ENCODE assay signal across 9 cellular contexts in the genomic region with DNA sequence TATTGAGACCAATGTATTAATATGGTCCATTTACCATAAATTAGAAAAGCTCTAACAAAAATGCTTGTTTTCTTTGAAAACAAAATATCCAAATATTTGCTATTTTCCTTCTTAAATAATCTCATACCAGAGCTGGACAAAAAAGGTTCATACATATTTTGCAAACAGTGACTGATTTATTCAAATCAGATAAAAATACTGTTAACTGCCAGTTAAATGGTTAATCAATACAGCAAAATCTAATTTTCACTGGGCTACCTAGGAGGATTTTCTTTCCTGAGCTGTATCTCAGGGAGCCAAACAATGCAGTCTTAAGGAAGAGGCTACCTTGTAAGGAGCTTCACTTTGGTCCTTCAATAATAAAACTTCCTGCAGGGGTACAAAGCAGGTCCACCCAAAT. TPM values are rescaled to one million over a fixed set of nuclear protein-coding genes. Genes with fewer than 3 reads are reported as not detected.
DNase-seq lines count a peak whose midpoint lies in the region; ATAC-seq, FAIRE-seq and TF ChIP-seq lines count a peak whose summit lies in the region.
"Had no signal": no experiment of that assay in that cellular context is flagged by ENCODE, and none has a peak within 500 bp of the region (broad histone marks: within the 10 kb centered on the region; RNA-seq: fewer than 3 reads in every experiment).

No MANE protein-coding gene starts in this region.

- in situ Hi-C loops in K562 (cut with MboI), result no loop called here

- ATAC-seq in K562 (no peak), HG03565 (IDR thresholded peaks at IDR 0.05; ENCODE audit: unreplicated experiment) (no peak), HG02885 (IDR thresholded peaks at IDR 0.05; ENCODE audit: poor library complexity, unreplicated experiment) (no peak)

- H3K27ac ChIP-seq in K562 (ENCODE audit: extremely low read depth, low read depth, low read length) (no peak overlapping the region), iPS-20b (ENCODE audit: low read length) (no peak overlapping the region), smooth muscle cell (ENCODE audit: low read depth) (peak overlapping the region; percentile 53)

- H3K27me3 ChIP-seq in H7 (ENCODE audit: control insufficient read depth, insufficient read depth, low read length), result no peaks in the 10 kb centered on the region
- peaks cover 15 to 26% of the 10 kb centered on the region in 2 experiments for H3K27me3 ChIP-seq in K562 (ENCODE audit: control insufficient read depth in 2 of 2, insufficient read depth in 2 of 2, low read length in 2 of 2)
- H3K27me3 ChIP-seq in iPS-20b (ENCODE audit: insufficient read depth, low read length), result no peaks in the 10 kb centered on the region
- no peaks in the 10 kb centered on the region for H3K27me3 ChIP-seq in smooth muscle cell (ENCODE audit: low read depth)

- peaks cover 19% of the 10 kb centered on the region for H3F3A ChIP-seq in smooth muscle cell (ENCODE audit: low read depth)

- DNase-seq in H7 (peak; percentile 17), K562 (ENCODE audit: extremely low read depth in 1 of 4, low spot score in 3 of 4) (no peak), smooth muscle cell (lab: John Stamatoyannopoulos, UW; ENCODE audit: unreplicated experiment) (no peak), HT-29 (ENCODE audit: low spot score) (no peak), NCI-H2107 (lab: John Stamatoyannopoulos, UW) (no peak)
- DNase-seq: Karpas-422 had no signal

- TF ChIP-seq CTCF in K562 (IDR thresholded peaks at IDR 0.05 in 2 of 3, conservative IDR thresholded peaks at IDR 0.05 in 1 of 3; ENCODE audit: insufficient read depth in 2 of 3, low read depth in 1 of 3, low read length in 3 of 3), result no peak
- no peak for TF ChIP-seq CTCF in smooth muscle cell (IDR thresholded peaks at IDR 0.05; ENCODE audit: borderline replicate concordance, insufficient read depth, poor library complexity, severe bottlenecking)

- H3K4me2 ChIP-seq in K562 (ENCODE audit: insufficient read depth, low read length) (no peak overlapping the region), smooth muscle cell (peak overlapping the region; percentile 95)

- H2AFZ ChIP-seq in K562 (ENCODE audit: low read depth, low read length), result no peak overlapping the region
- no peak overlapping the region for H2AFZ ChIP-seq in smooth muscle cell (ENCODE audit: low read depth)

- BruUV-seq in K562 (replicated peaks; lab: Mats Ljungman, UMichigan), result no TSS peak

- POLR2A ChIA-PET in K562 (lab: Yijun Ruan, JAX), result interaction anchor here (0.5 to 1.4 kb wide), 2 partner anchors 15 to 243 kb away, joined by 4 read pairs; no protein-coding TSS in a partner anchor

- TF ChIP-seq POLR2A in K562 (conservative IDR thresholded peaks at IDR 0.05), result no peak

- H3K36me3 ChIP-seq in H7 (replicated peaks; ENCODE audit: control insufficient read depth, insufficient read depth, low read length) (peaks cover 3% of the 10 kb centered on the region), K562 (ENCODE audit: control insufficient read depth, insufficient read depth, low read length) (no peaks in the 10 kb centered on the region), iPS-20b (ENCODE audit: insufficient read depth, low read depth, low read length) (peaks cover 20% of the 10 kb centered on the region), smooth muscle cell (ENCODE audit: low read depth) (peaks cover 4% of the 10 kb centered on the region)

- no peak overlapping the region for H3K9ac ChIP-seq in K562 (ENCODE audit: insufficient read depth in 1 of 2, low read depth in 2 of 2, low read length in 2 of 2)
- peak overlapping the region; percentile 94; the same call in 1 of the 2 replicates for H3K9ac ChIP-seq in iPS-20b (ENCODE audit: low read depth, low read length)
- H3K9ac ChIP-seq in smooth muscle cell (ENCODE audit: low read depth), result peak overlapping the region; percentile 67

- H3K9me3 ChIP-seq in K562 (replicated peaks; ENCODE audit: control insufficient read depth, insufficient read depth, low read depth, low read length) (no peaks in the 10 kb centered on the region), iPS-20b (ENCODE audit: insufficient read depth, low read depth, low read length) (no peaks in the 10 kb centered on the region), smooth muscle cell (replicated peaks; ENCODE audit: low read depth) (no peaks in the 10 kb centered on the region)

- H3K79me2 ChIP-seq in K562 (ENCODE audit: control insufficient read depth, insufficient read depth, low read length) (no peaks in the 10 kb centered on the region), smooth muscle cell (ENCODE audit: low read depth) (peaks cover 83% of the 10 kb centered on the region)

- H4K20me1 ChIP-seq in K562 (replicated peaks; ENCODE audit: control insufficient read depth, insufficient read depth, low read length), result peaks cover 4% of the 10 kb centered on the region; the same call in 1 of the 2 replicates
- H4K20me1 ChIP-seq in smooth muscle cell (ENCODE audit: low read depth), result peaks cover 67% of the 10 kb centered on the region

- intact Hi-C loops in K562 (cut with micrococcal nuclease), result no loop called here

- no peak for TF ChIP-seq RAD21 in K562 (CRISPR knock-in tag; conservative IDR thresholded peaks at IDR 0.05 in 1 of 2, IDR thresholded peaks at IDR 0.05 in 1 of 2)

- no peaks in the 10 kb centered on the region for H3K9me1 ChIP-seq in K562 (ENCODE audit: control insufficient read depth, insufficient read depth, low read length)

- H3K4me1 ChIP-seq in K562 (replicated peaks in 1 of 2; ENCODE audit: control insufficient read depth in 2 of 2, insufficient read depth in 2 of 2, low read length in 2 of 2) (peaks cover 0 to 14% of the 10 kb centered on the region in 2 experiments; a peak in 2 of 5 replicates), iPS-20b (ENCODE audit: insufficient read depth, low read length) (peaks cover 27% of the 10 kb centered on the region), smooth muscle cell (ENCODE audit: low read depth) (peaks cover 29% of the 10 kb centered on the region)

- H3K4me3 ChIP-seq in H7 (ENCODE audit: insufficient read depth, low read depth, low read length) (peak overlapping the region; percentile 96), K562 (no peak overlapping the region), iPS-20b (ENCODE audit: low read length) (peak overlapping the region; percentile 99), smooth muscle cell (peak overlapping the region; percentile 68)

- TF ChIP-seq EP300 in K562 (IDR thresholded peaks at IDR 0.05; ENCODE audit: low read length), result no peak

- CTCF ChIA-PET in K562 (lab: Yijun Ruan, JAX; ENCODE audit: low intra/inter-chr PET ratio), result no interaction called here

- FAIRE-seq in K562 (lab: Jason Lieb, UNC), result no peak

TF ChIP-seq in K562, 482 proteins besides CTCF, POLR2A, EP300 and RAD21:
- TF ChIP-seq RBM22 (IDR thresholded peaks at IDR 0.05; ENCODE audit: low read depth, low read length, poor library complexity, severe bottlenecking) (no peak), BMI1 (IDR thresholded peaks at IDR 0.05; ENCODE audit: low read length) (0 out of 2 replicates have a peak, but pooled peaks have one; percentile 10), CBX8 (IDR thresholded peaks at IDR 0.05; ENCODE audit: borderline replicate concordance, extremely low read depth, low read depth, low read length, poor library complexity, severe bottlenecking) (peak; percentile 52), HMGN3 (IDR thresholded peaks at IDR 0.05; ENCODE audit: borderline replicate concordance, extremely low read depth, insufficient read length, low read depth, low read length) (no peak), CBX2 (IDR thresholded peaks at IDR 0.05; ENCODE audit: insufficient read depth, low read length, poor library complexity, severe bottlenecking) (peak; percentile 89)
- TF ChIP-seq, protein P1, sequence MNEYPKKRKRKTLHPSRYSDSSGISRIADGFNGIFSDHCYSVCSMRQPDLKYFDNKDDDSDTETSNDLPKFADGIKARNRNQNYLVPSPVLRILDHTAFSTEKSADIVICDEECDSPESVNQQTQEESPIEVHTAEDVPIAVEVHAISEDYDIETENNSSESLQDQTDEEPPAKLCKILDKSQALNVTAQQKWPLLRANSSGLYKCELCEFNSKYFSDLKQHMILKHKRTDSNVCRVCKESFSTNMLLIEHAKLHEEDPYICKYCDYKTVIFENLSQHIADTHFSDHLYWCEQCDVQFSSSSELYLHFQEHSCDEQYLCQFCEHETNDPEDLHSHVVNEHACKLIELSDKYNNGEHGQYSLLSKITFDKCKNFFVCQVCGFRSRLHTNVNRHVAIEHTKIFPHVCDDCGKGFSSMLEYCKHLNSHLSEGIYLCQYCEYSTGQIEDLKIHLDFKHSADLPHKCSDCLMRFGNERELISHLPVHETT (CRISPR knock-in tag; conservative IDR thresholded peaks at IDR 0.05 in 1 of 2, IDR thresholded peaks at IDR 0.05 in 1 of 2), result no peak

RNA-seq across cellular contexts. Expression of a gene that starts 2.0 kb away (rescaled TPM):
- 148 and 150 TPM in 2 replicates for total RNA-seq in H7 (2014; rRNA removed; shearing (Covaris generic))
- total RNA-seq in K562 (2011; cell fraction: chromatin; rRNA removed; ENCODE audit: low replicate concordance), result not detected in 2 replicates
- not detected in 2 replicates for total RNA-seq in K562 (2011; cell fraction: nucleolus; rRNA removed)
- total RNA-seq in K562 (2011; cell fraction: nucleoplasm; rRNA removed), result 0.29 TPM in 1 of 2 replicates, not detected in the other
- total RNA-seq in K562 (2014; rRNA removed) (0.37 and 0.54 TPM in 2 replicates), K562 (2014; rRNA removed; fragmentation: Illumina TruSeq; extraction: Trizol) (0.51 and 0.70 TPM in 2 replicates), K562 (2015; rRNA removed; fragmentation: Illumina TruSeq; extraction: Trizol) (0.19 and 0.40 TPM in 2 replicates), K562 (2021) (0.58 and 0.98 TPM in 2 replicates), smooth muscle cell (271 and 287 TPM in 2 replicates)
- polyA plus RNA-seq in K562 (2011; rRNA removed) (0.14 and 0.23 TPM in 2 replicates), K562 (2014; fragmentation: Illumina TruSeq; extraction: Trizol) (0.53 and 1.3 TPM in 2 replicates), K562 (2014; fragmentation: Nextera tagmentation; extraction: Ambion mirVana) (under 1 TPM; 0.10 to 0.18 TPM), K562 (2014; rRNA removed) (0.19 and 1.3 TPM in 2 replicates), smooth muscle cell (112 and 113 TPM in 2 replicates)
- polyA plus RNA-seq in K562 (2011; cell fraction: cytosol; rRNA removed), result 0.15 and 0.28 TPM in 2 replicates
- polyA plus RNA-seq in K562 (2011; cell fraction: nucleus; rRNA removed), result 0.21 and 0.34 TPM in 2 replicates
- 0.57 and 6.0 TPM in 2 replicates for polyA plus RNA-seq in K562 (2012)
- polyA minus RNA-seq in K562 (2011; rRNA and poly(A)+ RNA removed), result 0.39 and 0.54 TPM in 2 replicates
- polyA minus RNA-seq in K562 (2011; cell fraction: cytosol; rRNA and poly(A)+ RNA removed), result 0.76 and 1.5 TPM in 2 replicates
- polyA minus RNA-seq in K562 (2011; cell fraction: nucleus; rRNA and poly(A)+ RNA removed), result 0.13 and 0.44 TPM in 2 replicates
- not detected in 2 replicates for total RNA-seq in HT-29 (2014; rRNA removed; shearing (Covaris generic))

Comparison
In these comparisons a context has a peak if more than half of its experiments do, and no peak if none do; other contexts are left out.
1. H3K9ac ChIP-seq: peak in iPS-20b (single experiment) and smooth muscle cell (single experiment); none in K562 (0 of 2).
2. RNA of a gene that starts 2.0 kb away (total RNA-seq): 271 to 287 TPM in smooth muscle cell and 148 to 150 TPM in H7; 0.19 to 0.98 TPM in K562 and not detected in HT-29; every median in the first group is over 10 times any median in the second.